In the genomic region with DNA sequence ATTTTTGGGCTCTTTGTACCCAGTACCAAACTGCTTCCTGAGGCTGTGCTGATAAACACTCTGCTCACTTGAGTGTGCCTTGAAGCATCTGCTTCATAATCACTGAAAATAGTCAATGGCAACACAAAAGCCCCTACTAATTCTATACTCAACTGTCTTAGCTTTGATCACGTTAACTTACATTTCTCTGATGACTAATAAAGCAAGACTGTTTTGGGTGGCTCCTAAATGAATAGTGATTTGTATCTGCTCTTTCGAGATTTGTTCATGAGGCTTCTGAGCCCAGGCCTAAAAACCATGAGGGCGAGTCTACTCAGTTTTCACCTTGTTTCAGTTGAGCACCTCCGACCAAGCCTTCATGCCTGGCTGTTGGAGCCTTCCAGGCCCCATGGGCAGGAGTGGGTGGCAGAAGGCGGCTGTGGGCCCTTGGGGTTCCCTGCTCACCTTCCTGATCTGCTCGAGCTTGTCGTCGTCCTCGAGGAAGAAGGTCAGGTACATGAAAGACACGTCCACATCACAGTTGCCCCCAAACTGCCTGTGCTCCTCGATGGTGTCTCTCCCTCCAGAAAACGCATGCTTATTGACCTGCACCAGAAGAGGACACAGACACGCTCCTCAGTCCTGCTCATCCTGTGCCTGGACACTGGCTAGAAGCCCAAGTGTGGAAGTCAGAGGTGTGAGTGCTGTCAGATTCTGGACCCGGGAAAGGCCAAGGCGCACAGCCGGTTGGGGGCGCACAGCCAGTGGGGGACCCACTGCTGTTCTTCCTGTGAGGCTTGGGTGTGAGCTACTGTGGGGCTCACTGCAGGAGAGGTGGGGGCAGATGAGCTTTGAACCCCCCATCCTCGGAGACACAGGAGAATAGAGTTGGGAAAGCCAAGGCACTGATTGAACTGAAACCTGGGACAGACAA, we compare ENCODE assay signal across 13 cellular contexts. TPM values are rescaled to one million over a fixed set of nuclear protein-coding genes. Genes with fewer than 3 reads are reported as not detected.
A peak's percentile ranks its signal among the peaks of the same experiment; 100 is the strongest.
DNase-seq lines count a peak whose midpoint lies in the region; ATAC-seq, FAIRE-seq and TF ChIP-seq lines count a peak whose summit lies in the region.
"Had no signal": no experiment of that assay in that cellular context is flagged by ENCODE, and none has a peak within 500 bp of the region (broad histone marks: within the 10 kb centered on the region; RNA-seq: fewer than 3 reads in every experiment).

No MANE protein-coding gene starts in this region.

- in situ Hi-C loops in K562 (cut with MboI) = no loop called here

- no peaks in the 10 kb centered on the region for H3K9me3 Mint-ChIP-seq in activated T-cell treated with anti-CD3 and anti-CD28 coated beads, Interleukin-2, amount 50 U/mL, for 72 hours
- H3K9me3 Mint-ChIP-seq: GM23338 had no signal

- peaks cover 9% of the 10 kb centered on the region for H4K20me1 ChIP-seq in K562 (replicated peaks; ENCODE audit: control insufficient read depth, insufficient read depth, low read length)

- peak; percentile 37 to 42 for ATAC-seq in activated T-cell treated with anti-CD3 and anti-CD28 coated beads, Interleukin-2, amount 50 U/mL, for 72 hours (replicated peaks in 1 of 2)
- ATAC-seq in HG02852 (IDR thresholded peaks at IDR 0.05; ENCODE audit: unreplicated experiment) = peak; percentile 52
- no peak for ATAC-seq in K562
- ATAC-seq in HG03521 (IDR thresholded peaks at IDR 0.05; ENCODE audit: unreplicated experiment) = no peak
- ATAC-seq: GM23338 had no signal

- H3K4me1 ChIP-seq in K562 (replicated peaks in 1 of 2; ENCODE audit: control insufficient read depth in 2 of 2, insufficient read depth in 2 of 2, low read length in 2 of 2) (peaks cover 0 to 3% of the 10 kb centered on the region in 2 experiments; a peak in 1 of 5 replicates), tibial artery (peaks cover 0 to 16% (median 10%) of the 10 kb centered on the region in 4 donors)

- CTCF ChIA-PET in K562 (lab: Yijun Ruan, JAX; ENCODE audit: low intra/inter-chr PET ratio) = no interaction called here

- TF ChIP-seq CTCF in K562 (IDR thresholded peaks at IDR 0.05 in 2 of 3, conservative IDR thresholded peaks at IDR 0.05 in 1 of 3; ENCODE audit: insufficient read depth in 2 of 3, low read depth in 1 of 3, low read length in 3 of 3) (no peak), tibial artery (IDR thresholded peaks at IDR 0.05) (no peak)

- no peak overlapping the region for H3K4me2 ChIP-seq in K562 (ENCODE audit: insufficient read depth, low read length)
- H3K4me2 ChIP-seq: GM23338 had no signal

- TF ChIP-seq EP300 in K562 (IDR thresholded peaks at IDR 0.05; ENCODE audit: low read length) = no peak

- peaks cover 67% of the 10 kb centered on the region; the same call in 2 of the 3 replicates for H3K36me3 ChIP-seq in K562 (ENCODE audit: control insufficient read depth, insufficient read depth, low read length)
- H3K36me3 ChIP-seq in tibial artery = peaks cover 25 to 54% (median 49%) of the 10 kb centered on the region in 3 donors
- H3K36me3 ChIP-seq: ovary had no signal

- no peak overlapping the region for H3K27ac ChIP-seq in K562 (ENCODE audit: extremely low read depth, low read depth, low read length)
- H3K27ac ChIP-seq in tibial artery = no peak overlapping the region
- H3K27ac ChIP-seq: ovary had no signal

- H3K4me1 Mint-ChIP-seq in activated T-cell treated with anti-CD3 and anti-CD28 coated beads, Interleukin-2, amount 50 U/mL, for 72 hours (ENCODE audit: low read depth) = peaks cover 36% of the 10 kb centered on the region
- H3K4me1 Mint-ChIP-seq: GM23338 had no signal

- H2AFZ ChIP-seq in K562 (ENCODE audit: low read depth, low read length) = no peak overlapping the region
- H2AFZ ChIP-seq: GM23338 had no signal

- H3K79me2 ChIP-seq in K562 (ENCODE audit: control insufficient read depth, insufficient read depth, low read length) = no peaks in the 10 kb centered on the region

- H3K27ac Mint-ChIP-seq in activated T-cell treated with anti-CD3 and anti-CD28 coated beads, Interleukin-2, amount 50 U/mL, for 72 hours = peak overlapping the region; percentile 93
- H3K27ac Mint-ChIP-seq: GM23338 had no signal

- H3K9me1 ChIP-seq in K562 (ENCODE audit: control insufficient read depth, insufficient read depth, low read length) = no peaks in the 10 kb centered on the region

- intact Hi-C loops in K562 (cut with micrococcal nuclease) = no loop called here
- intact Hi-C loops in tibial artery (cut with DNase I; ENCODE audit: low total_unique reads) = no loop called here

- DNase-seq in activated T-cell treated with anti-CD3 and anti-CD28 coated beads, Interleukin-2, amount 50 U/mL, for 72 hours = no peak
- DNase-seq in activated T-cell treated with anti-CD3 and anti-CD28 coated beads for 4 hours (no peak), K562 (ENCODE audit: extremely low read depth in 1 of 4, low spot score in 3 of 4) (no peak), tibial artery (peak; percentile 5 to 49), iPS-NIHi7 (ENCODE audit: extremely low spot score) (no peak), frontal cortex (ENCODE audit: low spot score in 2 of 2) (no peak)
- DNase-seq: DMS 273 treated with DMSO at 0.1 percent for 48 hours, NCI-H2107 had no signal

- POLR2A ChIA-PET in K562 (lab: Yijun Ruan, JAX) = interaction anchor here (0.7 to 2.0 kb wide), 4 partner anchors 10 to 1880 kb away, joined by 3 to 5 read pairs (median 3); partner anchors contain the start of gene SLC25A47

- no peaks in the 10 kb centered on the region for H3K27me3 Mint-ChIP-seq in activated T-cell treated with anti-CD3 and anti-CD28 coated beads, Interleukin-2, amount 50 U/mL, for 72 hours (ENCODE audit: low read depth)

- H3K4me3 Mint-ChIP-seq in activated T-cell treated with anti-CD3 and anti-CD28 coated beads, Interleukin-2, amount 50 U/mL, for 72 hours = peak overlapping the region in 1 of 2 donors; percentile 54
- H3K4me3 Mint-ChIP-seq: GM23338 had no signal

- 91% methylated on average over 16 of the region's 18 CpGs for WGBS in K562 (ENCODE audit: insufficient coverage, low coverage, missing lambda C conversion rate)

- H3K4me3 ChIP-seq in K562 = no peak overlapping the region
- H3K4me3 ChIP-seq in tibial artery = no peak overlapping the region
- H3K4me3 ChIP-seq: GM23338, ovary had no signal

- no TSS peak for BruUV-seq in K562 (replicated peaks; lab: Mats Ljungman, UMichigan)

- no peaks in the 10 kb centered on the region for H3K27me3 ChIP-seq in K562 (ENCODE audit: control insufficient read depth in 2 of 2, insufficient read depth in 2 of 2, low read length in 2 of 2)
- H3K27me3 ChIP-seq in tibial artery = no peaks in the 10 kb centered on the region
- H3K27me3 ChIP-seq: ovary had no signal

- TF ChIP-seq POLR2A in K562 (conservative IDR thresholded peaks at IDR 0.05) = no peak

- no peak for FAIRE-seq in K562 (lab: Jason Lieb, UNC)
- no peak for FAIRE-seq in frontal cortex (lab: Jason Lieb, UNC)
- FAIRE-seq: urothelium cell line had no signal

- H3K9me3 ChIP-seq in K562 (replicated peaks; ENCODE audit: control insufficient read depth, insufficient read depth, low read depth, low read length) (no peaks in the 10 kb centered on the region), tibial artery (no peaks in the 10 kb centered on the region)
- H3K9me3 ChIP-seq: ovary had no signal

- no peak for TF ChIP-seq RAD21 in K562 (CRISPR knock-in tag; conservative IDR thresholded peaks at IDR 0.05 in 1 of 2, IDR thresholded peaks at IDR 0.05 in 1 of 2)

- H3K9ac ChIP-seq in K562 (ENCODE audit: insufficient read depth in 1 of 2, low read depth in 2 of 2, low read length in 2 of 2) = no peak overlapping the region

- peaks cover 36 to 45% of the 10 kb centered on the region in 2 donors for H3K36me3 Mint-ChIP-seq in activated T-cell treated with anti-CD3 and anti-CD28 coated beads, Interleukin-2, amount 50 U/mL, for 72 hours (ENCODE audit: insufficient read depth in 2 of 2)

RNA-seq across cellular contexts. Expression of gene SLC25A47, which starts 13.7 kb away (rescaled TPM):
- not detected for total RNA-seq in activated T-cell treated with anti-CD3 and anti-CD28 coated beads, Interleukin-2, amount 50 U/mL, for 72 hours
- not detected in 2 replicates for total RNA-seq in K562 (2011; cell fraction: chromatin; rRNA removed; ENCODE audit: low replicate concordance)
- not detected in 2 replicates for total RNA-seq in K562 (2011; cell fraction: nucleolus; rRNA removed)
- not detected in 2 replicates for total RNA-seq in K562 (2011; cell fraction: nucleoplasm; rRNA removed)
- 0.23 and 0.24 TPM in 2 replicates for total RNA-seq in K562 (2014; rRNA removed)
- not detected in 2 replicates for total RNA-seq in K562 (2014; rRNA removed; fragmentation: Illumina TruSeq; extraction: Trizol)
- total RNA-seq in K562 (2015; rRNA removed; fragmentation: Illumina TruSeq; extraction: Trizol) = 0.22 TPM in 1 of 2 replicates, not detected in the other
- total RNA-seq in K562 (2021) = 0.09 and 0.25 TPM in 2 replicates
- polyA plus RNA-seq in K562 (2011; rRNA removed) = not detected in 2 replicates
- not detected in 2 replicates for polyA plus RNA-seq in K562 (2011; cell fraction: cytosol; rRNA removed)
- polyA plus RNA-seq in K562 (2011; cell fraction: nucleus; rRNA removed) = not detected in 2 replicates
- polyA plus RNA-seq in K562 (2012) = 0.06 TPM in 1 of 2 replicates, not detected in the other
- not detected in 2 replicates for polyA plus RNA-seq in K562 (2014; fragmentation: Illumina TruSeq; extraction: Trizol)
- not detected for polyA plus RNA-seq in K562 (2014; fragmentation: Nextera tagmentation; extraction: Ambion mirVana)
- polyA plus RNA-seq in K562 (2014; rRNA removed) = not detected in 2 replicates
- polyA minus RNA-seq in K562 (2011; rRNA and poly(A)+ RNA removed) = not detected in 2 replicates
- polyA minus RNA-seq in K562 (2011; cell fraction: cytosol; rRNA and poly(A)+ RNA removed) = not detected in 2 replicates
- polyA minus RNA-seq in K562 (2011; cell fraction: nucleus; rRNA and poly(A)+ RNA removed) = not detected in 2 replicates
- not detected for total RNA-seq in frontal cortex
- total RNA-seq: GM23338, ovary had no signal
- polyA plus RNA-seq: GM23338, ovary had no signal

RNA-seq across cellular contexts. Expression of gene SLC25A29, which starts 30.6 kb away (rescaled TPM):
- 10 to 100 TPM; 22.7 to 47.2 TPM for total RNA-seq in activated T-cell treated with anti-CD3 and anti-CD28 coated beads, Interleukin-2, amount 50 U/mL, for 72 hours
- total RNA-seq in K562 (2011; cell fraction: chromatin; rRNA removed; ENCODE audit: low replicate concordance) = 25.5 and 46.3 TPM in 2 replicates
- total RNA-seq in K562 (2011; cell fraction: nucleolus; rRNA removed) = 35.9 TPM in 2 replicates
- 25.8 and 28.6 TPM in 2 replicates for total RNA-seq in K562 (2011; cell fraction: nucleoplasm; rRNA removed)
- total RNA-seq in K562 (2014; rRNA removed) (12.7 and 17.5 TPM in 2 replicates), K562 (2014; rRNA removed; fragmentation: Illumina TruSeq; extraction: Trizol) (2.0 and 2.7 TPM in 2 replicates), K562 (2015; rRNA removed; fragmentation: Illumina TruSeq; extraction: Trizol) (3.8 and 4.1 TPM in 2 replicates), K562 (2021) (13.7 and 14.5 TPM in 2 replicates), frontal cortex (45.2 TPM)
- polyA plus RNA-seq in K562 (2011; rRNA removed) (11.3 and 20.4 TPM in 2 replicates), K562 (2014; fragmentation: Illumina TruSeq; extraction: Trizol) (4.7 and 4.8 TPM in 2 replicates), K562 (2014; fragmentation: Nextera tagmentation; extraction: Ambion mirVana) (under 1 TPM; 0.07 to 0.25 TPM), K562 (2014; rRNA removed) (14.1 and 16.4 TPM in 2 replicates)
- polyA plus RNA-seq in K562 (2011; cell fraction: cytosol; rRNA removed) = 19.0 and 24.9 TPM in 2 replicates
- polyA plus RNA-seq in K562 (2011; cell fraction: nucleus; rRNA removed) = 94.7 and 105 TPM in 2 replicates
- 6.3 and 8.5 TPM in 2 replicates for polyA plus RNA-seq in K562 (2012)
- 3.0 and 3.6 TPM in 2 replicates for polyA minus RNA-seq in K562 (2011; rRNA and poly(A)+ RNA removed)
- 7.5 and 8.0 TPM in 2 replicates for polyA minus RNA-seq in K562 (2011; cell fraction: cytosol; rRNA and poly(A)+ RNA removed)
- 15.0 and 16.2 TPM in 2 replicates for polyA minus RNA-seq in K562 (2011; cell fraction: nucleus; rRNA and poly(A)+ RNA removed)

RNA-seq across cellular contexts. Expression of gene WDR25, which starts 39.4 kb away (rescaled TPM):
- 10 to 100 TPM; 12.5 to 13.6 TPM for total RNA-seq in activated T-cell treated with anti-CD3 and anti-CD28 coated beads, Interleukin-2, amount 50 U/mL, for 72 hours
- 10.4 and 15.9 TPM in 2 replicates for total RNA-seq in K562 (2011; cell fraction: chromatin; rRNA removed; ENCODE audit: low replicate concordance)
- total RNA-seq in K562 (2011; cell fraction: nucleolus; rRNA removed) = 11.0 and 11.7 TPM in 2 replicates
- 8.4 and 11.8 TPM in 2 replicates for total RNA-seq in K562 (2011; cell fraction: nucleoplasm; rRNA removed)
- total RNA-seq in K562 (2014; rRNA removed) (11.2 TPM in 2 replicates), K562 (2014; rRNA removed; fragmentation: Illumina TruSeq; extraction: Trizol) (4.1 and 4.2 TPM in 2 replicates), K562 (2015; rRNA removed; fragmentation: Illumina TruSeq; extraction: Trizol) (6.3 and 6.7 TPM in 2 replicates), K562 (2021) (8.0 and 8.4 TPM in 2 replicates), frontal cortex (15.5 TPM)
- polyA plus RNA-seq in K562 (2011; rRNA removed) (6.3 and 7.0 TPM in 2 replicates), K562 (2014; fragmentation: Illumina TruSeq; extraction: Trizol) (7.6 and 7.7 TPM in 2 replicates), K562 (2014; fragmentation: Nextera tagmentation; extraction: Ambion mirVana) (1 to 10 TPM in 1 of 2 experiments, under 1 TPM in 1; 0.42 to 1.2 TPM), K562 (2014; rRNA removed) (7.8 and 8.9 TPM in 2 replicates)
- 8.2 and 14.0 TPM in 2 replicates for polyA plus RNA-seq in K562 (2011; cell fraction: cytosol; rRNA removed)
- 4.9 and 5.8 TPM in 2 replicates for polyA plus RNA-seq in K562 (2011; cell fraction: nucleus; rRNA removed)
- polyA plus RNA-seq in K562 (2012) = 5.4 and 13.7 TPM in 2 replicates
- 5.4 and 6.8 TPM in 2 replicates for polyA minus RNA-seq in K562 (2011; rRNA and poly(A)+ RNA removed)
- polyA minus RNA-seq in K562 (2011; cell fraction: cytosol; rRNA and poly(A)+ RNA removed) = 3.7 and 4.5 TPM in 2 replicates
- 7.9 and 11.1 TPM in 2 replicates for polyA minus RNA-seq in K562 (2011; cell fraction: nucleus; rRNA and poly(A)+ RNA removed)

Comparison
In these comparisons a context has a peak if more than half of its experiments do, and no peak if none do; other contexts are left out.
1. ATAC-seq: peak in activated T-cell treated with anti-CD3 and anti-CD28 coated beads, Interleukin-2, amount 50 U/mL, for 72 hours (2 of 2) and HG02852 (single experiment); none in K562 (single experiment) and HG03521 (single experiment).
2. DNase-seq: peak in tibial artery (2 of 2); none in activated T-cell treated with anti-CD3 and anti-CD28 coated beads, Interleukin-2, amount 50 U/mL, for 72 hours (0 of 2), activated T-cell treated with anti-CD3 and anti-CD28 coated beads for 4 hours (single experiment), K562 (0 of 4), iPS-NIHi7 (single experiment) and frontal cortex (0 of 2).